ENCODE assay signal across 23 cellular contexts in the genomic region with DNA sequence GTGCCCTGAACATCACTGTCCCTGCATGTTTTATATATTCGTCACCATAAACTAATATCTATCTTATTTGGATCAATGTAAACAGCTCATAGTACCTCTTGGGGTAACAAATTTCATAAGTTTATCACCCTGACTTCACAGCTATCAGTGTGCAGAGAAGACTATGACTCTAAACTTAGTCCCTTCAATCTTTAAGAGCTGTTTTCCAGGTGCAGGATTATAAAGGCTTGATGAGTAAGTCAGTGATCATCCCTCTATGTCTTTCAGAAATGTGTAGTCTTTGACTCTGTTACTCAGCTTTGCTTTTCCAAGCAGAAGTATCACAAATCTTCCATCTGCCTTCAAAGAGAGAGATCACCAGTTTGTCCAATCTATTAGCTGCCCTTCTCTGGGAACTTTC. TPM values are rescaled to one million over a fixed set of nuclear protein-coding genes. Genes with fewer than 3 reads are reported as not detected.
DNase-seq lines count a peak whose midpoint lies in the region; ATAC-seq, FAIRE-seq and TF ChIP-seq lines count a peak whose summit lies in the region.
"Had no signal": no experiment of that assay in that cellular context is flagged by ENCODE, and none has a peak within 500 bp of the region (broad histone marks: within the 10 kb centered on the region; RNA-seq: fewer than 3 reads in every experiment).

No MANE protein-coding gene starts in this region.

- POLR2A ChIA-PET in A549 (lab: Yijun Ruan, JAX): no interaction called here

- CTCF ChIA-PET in A549 (lab: Yijun Ruan, JAX): no interaction called here

- H3K27ac ChIP-seq in A549 (no peak overlapping the region), aorta (ENCODE audit: low read depth in 1 of 2, low read length in 2 of 2) (no peak overlapping the region), Peyer's patch (no peak overlapping the region)

- no peak for TF ChIP-seq POLR2A in A549 (IDR thresholded peaks at IDR 0.05; ENCODE audit: low read length)
- no peak for TF ChIP-seq POLR2A in Peyer's patch (IDR thresholded peaks at IDR 0.05)

- intact Hi-C loops in aorta (cut with DNase I): no loop called here

- H3K4me1 ChIP-seq in A549: no peaks in the 10 kb centered on the region
- H3K4me1 ChIP-seq in aorta (ENCODE audit: control insufficient read depth in 1 of 2, insufficient read depth in 2 of 2, low read length in 2 of 2): no peaks in the 10 kb centered on the region
- no peaks in the 10 kb centered on the region for H3K4me1 ChIP-seq in Peyer's patch

- FAIRE-seq in A549 (lab: Jason Lieb, UNC) (peak; percentile 18), bronchial epithelial cell (lab: Jason Lieb, UNC) (no peak)
- FAIRE-seq: GM12891, GM18507 had no signal

- no peak for ATAC-seq in A549
- ATAC-seq in omental fat pad (ENCODE audit: low FRiP score): peak; percentile 75
- ATAC-seq in GM18520 (IDR thresholded peaks at IDR 0.05; ENCODE audit: unreplicated experiment): no peak
- ATAC-seq in aorta (ENCODE audit: low FRiP score): no peak

- DNase-seq in A549 (ENCODE audit: low read depth in 1 of 2, low spot score in 1 of 2) (no peak), bronchial epithelial cell (ENCODE audit: low read depth) (peak; percentile 27), epithelial cell of esophagus (ENCODE audit: low read depth) (peak; percentile 34), omental fat pad (ENCODE audit: low spot score) (no peak), aorta (no peak), NCI-H2107 (lab: John Stamatoyannopoulos, UW) (no peak), Peyer's patch (no peak)
- DNase-seq: 8988T; C1 segment of cervical spinal cord; Calu3; CD4-positive, alpha-beta memory T cell; COR-L47; DMS53; DMS79 treated with DMSO at 0.1 percent for 48 hours; GF-D8; GOT3; H7; HCEC 1CT had no signal

- H3K4me2 ChIP-seq in A549: no peak overlapping the region

- H3K27me3 ChIP-seq in bronchial epithelial cell (ENCODE audit: control insufficient read depth, insufficient read depth, low read length) (no peaks in the 10 kb centered on the region), aorta (ENCODE audit: control insufficient read depth in 1 of 2, insufficient read depth in 2 of 2, low read length in 1 of 2) (no peaks in the 10 kb centered on the region), Peyer's patch (no peaks in the 10 kb centered on the region)

- no peak for TF ChIP-seq EP300 in A549 (IDR thresholded peaks at IDR 0.05)

- no peaks in the 10 kb centered on the region for H3K36me3 ChIP-seq in bronchial epithelial cell (ENCODE audit: control insufficient read depth, insufficient read depth, low read length)
- no peaks in the 10 kb centered on the region for H3K36me3 ChIP-seq in aorta (ENCODE audit: control insufficient read depth in 1 of 2, insufficient read depth in 2 of 2, low read length in 1 of 2)
- H3K36me3 ChIP-seq in Peyer's patch: no peaks in the 10 kb centered on the region

- H3K4me3 ChIP-seq in A549 (no peak overlapping the region), bronchial epithelial cell (ENCODE audit: low read depth, low read length) (no peak overlapping the region), epithelial cell of esophagus (ENCODE audit: low read length) (no peak overlapping the region), aorta (ENCODE audit: low read length in 2 of 2) (no peak overlapping the region), Peyer's patch (no peak overlapping the region)

- TF ChIP-seq CTCF in A549 (IDR thresholded peaks at IDR 0.05) (no peak), bronchial epithelial cell (IDR thresholded peaks at IDR 0.05; ENCODE audit: insufficient read depth, low read length, severe bottlenecking) (no peak), epithelial cell of esophagus (IDR thresholded peaks at IDR 0.05; ENCODE audit: insufficient read depth, low read depth, low read length, missing control alignments) (no peak), omental fat pad (IDR thresholded peaks at IDR 0.05) (no peak), Peyer's patch (IDR thresholded peaks at IDR 0.05) (no peak)

- 0% methylated on average over 1 of the region's 1 CpG for WGBS in A549 (ENCODE audit: missing lambda C conversion rate)
- 71 to 91% methylated on average over 1 of the region's 1 CpG for WGBS in aorta, 2 donors

- TF ChIP-seq RAD21 in A549 (conservative IDR thresholded peaks at IDR 0.05 in 1 of 2, IDR thresholded peaks at IDR 0.05 in 1 of 2): no peak

- H3K9me3 ChIP-seq in A549 (no peaks in the 10 kb centered on the region), aorta (ENCODE audit: control insufficient read depth, low read length) (no peaks in the 10 kb centered on the region), Peyer's patch (no peaks in the 10 kb centered on the region)

TF ChIP-seq in A549, 52 proteins besides CTCF, POLR2A, EP300 and RAD21:
- TF ChIP-seq SMC3 (IDR thresholded peaks at IDR 0.05) (no peak), TFCP2L1 (CRISPR knock-in tag; IDR thresholded peaks at IDR 0.05) (no peak), CBX8 (IDR thresholded peaks at IDR 0.05) (no peak), JUN (IDR thresholded peaks at IDR 0.05) (no peak), NPAS2 (CRISPR knock-in tag; IDR thresholded peaks at IDR 0.05; ENCODE audit: borderline replicate concordance) (no peak), RNF2 (IDR thresholded peaks at IDR 0.05; ENCODE audit: borderline replicate concordance, low read depth) (no peak), ZC3H11A (IDR thresholded peaks at IDR 0.05) (no peak), KDM5A (IDR thresholded peaks at IDR 0.05) (no peak), HOXB13 (CRISPR knock-in tag; IDR thresholded peaks at IDR 0.05; ENCODE audit: low read depth) (no peak)
- TF ChIP-seq, protein P1, sequence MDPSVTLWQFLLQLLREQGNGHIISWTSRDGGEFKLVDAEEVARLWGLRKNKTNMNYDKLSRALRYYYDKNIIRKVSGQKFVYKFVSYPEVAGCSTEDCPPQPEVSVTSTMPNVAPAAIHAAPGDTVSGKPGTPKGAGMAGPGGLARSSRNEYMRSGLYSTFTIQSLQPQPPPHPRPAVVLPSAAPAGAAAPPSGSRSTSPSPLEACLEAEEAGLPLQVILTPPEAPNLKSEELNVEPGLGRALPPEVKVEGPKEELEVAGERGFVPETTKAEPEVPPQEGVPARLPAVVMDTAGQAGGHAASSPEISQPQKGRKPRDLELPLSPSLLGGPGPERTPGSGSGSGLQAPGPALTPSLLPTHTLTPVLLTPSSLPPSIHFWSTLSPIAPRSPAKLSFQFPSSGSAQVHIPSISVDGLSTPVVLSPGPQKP (IDR thresholded peaks at IDR 0.05; ENCODE audit: low read depth, low read length): no peak
- TF ChIP-seq, protein P2, sequence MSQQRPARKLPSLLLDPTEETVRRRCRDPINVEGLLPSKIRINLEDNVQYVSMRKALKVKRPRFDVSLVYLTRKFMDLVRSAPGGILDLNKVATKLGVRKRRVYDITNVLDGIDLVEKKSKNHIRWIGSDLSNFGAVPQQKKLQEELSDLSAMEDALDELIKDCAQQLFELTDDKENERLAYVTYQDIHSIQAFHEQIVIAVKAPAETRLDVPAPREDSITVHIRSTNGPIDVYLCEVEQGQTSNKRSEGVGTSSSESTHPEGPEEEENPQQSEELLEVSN (IDR thresholded peaks at IDR 0.05; ENCODE audit: borderline replicate concordance, low read depth): no peak

RNA-seq across cellular contexts. Expression of a gene that starts 45.1 kb away (rescaled TPM):
- 6.1 and 6.4 TPM in 2 replicates for polyA plus RNA-seq in A549 (2011; rRNA removed)
- 2.1 and 2.2 TPM in 2 replicates for polyA plus RNA-seq in A549 (2012; cell fraction: cytosol; rRNA removed)
- 2.4 and 3.8 TPM in 2 replicates for polyA plus RNA-seq in A549 (2012; cell fraction: nucleus; rRNA removed)
- polyA plus RNA-seq in A549 (2017; fragmentation: RNase III; extraction: RNeasy Plus Mini Kit Qiagen cat#74134 plus additional on column Dnase treatment): 2.4 to 3.1 TPM (median 2.5 TPM) in 3 replicates
- polyA minus RNA-seq in A549 (2011; rRNA and poly(A)+ RNA removed): 2.6 and 7.1 TPM in 2 replicates
- 1.1 and 1.3 TPM in 2 replicates for total RNA-seq in bronchial epithelial cell
- 10 to 100 TPM; 18.7 to 61.2 (median 40.8) TPM for total RNA-seq in omental fat pad
- total RNA-seq in aorta: 10 to 100 TPM; 35.2 to 71.1 TPM
- 10 to 100 TPM in 1 of 2 donors, 1 to 10 TPM in 1; 6.2 to 12.1 TPM for polyA plus RNA-seq in aorta
- total RNA-seq in Peyer's patch: 10 to 100 TPM; 13.2 to 74.8 (median 44.1) TPM
- total RNA-seq: G401 had no signal
- polyA plus RNA-seq: BJ had no signal

Comparison
In these comparisons a context has a peak if more than half of its experiments do, and no peak if none do; other contexts are left out.
1. DNase-seq: peak in bronchial epithelial cell (single experiment) and epithelial cell of esophagus (single experiment); none in A549 (0 of 2), omental fat pad (single experiment), aorta (0 of 2), NCI-H2107 (single experiment) and Peyer's patch (0 of 3).